Comparison of ENCODE assay signal across 17 cellular contexts in genomic region chr12:3968523-3968922, GRCh38.
DNase-seq lines count a peak whose midpoint lies in the region; ATAC-seq, FAIRE-seq and TF ChIP-seq lines count a peak whose summit lies in the region.
"Had no signal": no experiment of that assay in that cellular context is flagged by ENCODE, and none has a peak within 500 bp of the region (broad histone marks: within the 10 kb centered on the region; RNA-seq: fewer than 3 reads in every experiment).

No MANE protein-coding gene starts in this region.

- no peaks in the 10 kb centered on the region for H3K27me3 ChIP-seq in Caco-2 (replicated peaks; ENCODE audit: control insufficient read depth, insufficient read depth, low read length)
- no peaks in the 10 kb centered on the region for H3K27me3 ChIP-seq in CD4-positive, alpha-beta T cell (ENCODE audit: control insufficient read depth, insufficient read depth, low read length)
- H3K27me3 ChIP-seq: BLaER1 treated with 17β-estradiol and CSF1 and Interleukin-3, amounts not matched to agents 10 nM and 100 nM had no signal

- CTCF ChIA-PET in Caco-2 (lab: Charles Lee): interaction anchor here (0.6 to 1.0 kb wide), 3 partner anchors 69 to 309 kb away, joined by 3 to 5 read pairs (median 4); no protein-coding TSS in a partner anchor
- CTCF ChIA-PET in CD4-positive, alpha-beta T cell (lab: Charles Lee): no interaction called here

- no peak overlapping the region for H3K4me3 ChIP-seq in Caco-2 (ENCODE audit: low read depth, low read length)
- H3K4me3 ChIP-seq: BLaER1 treated with 17β-estradiol and CSF1 and Interleukin-3, amounts not matched to agents 10 nM and 100 nM; GM23248 had no signal

- POLR2A ChIA-PET in Caco-2 (lab: Charles Lee): interaction anchor here (0.6 to 1.4 kb wide), 3 partner anchors 29 to 63 kb away, joined by 3 to 6 read pairs (median 3); no protein-coding TSS in a partner anchor
- POLR2A ChIA-PET in CD4-positive, alpha-beta T cell (lab: Charles Lee): interaction anchor here (0.7 to 1.5 kb wide), 2 partner anchors 20 to 304 kb away, joined by 4 to 6 read pairs; no protein-coding TSS in a partner anchor

- ATAC-seq in T-helper 17 cell: no peak
- ATAC-seq in CD4-positive, alpha-beta T cell (ENCODE audit: poor library complexity): no peak

- intact Hi-C loops in Caco-2 (cut with micrococcal nuclease; ENCODE audit: unreplicated experiment): no loop called here
- intact Hi-C loops in CD4-positive, alpha-beta T cell (cut with DNase I, micrococcal nuclease): loop anchor here (10.0 kb wide), 2 partner anchors 214 to 306 kb away; partner anchors contain the start of genes CCND2 (in 2 of the 2) and CRACR2A (in 1 of the 2)

- no TSS peak for BruUV-seq in Caco-2 (replicated peaks; lab: Mats Ljungman, UMichigan)

- H3K27ac Mint-ChIP-seq in Caco-2 (ENCODE audit: unreplicated experiment): peak overlapping the region; percentile 71
- peak overlapping the region; percentile 6 for H3K27ac Mint-ChIP-seq in T-helper 17 cell
- no peak overlapping the region for H3K27ac Mint-ChIP-seq in osteocyte (ENCODE audit: unreplicated experiment)
- H3K27ac Mint-ChIP-seq in CD4-positive, alpha-beta T cell: no peak overlapping the region
- H3K27ac Mint-ChIP-seq: B cell had no signal

- no peak overlapping the region for H3K27ac ChIP-seq in CD4-positive, alpha-beta T cell (ENCODE audit: low read depth, low read length)
- H3K27ac ChIP-seq: BLaER1 treated with 17β-estradiol and CSF1 and Interleukin-3, amounts not matched to agents 10 nM and 100 nM; GM23248 had no signal

- TF ChIP-seq CTCF in Caco-2 (IDR thresholded peaks at IDR 0.05; ENCODE audit: insufficient read depth in 1 of 2, low read depth in 1 of 2, low read length in 1 of 2, severe bottlenecking in 1 of 2, unreplicated experiment in 1 of 2) (no peak), osteocyte (IDR thresholded peaks at IDR 0.05) (no peak)
- no peak for TF ChIP-seq CTCF in CD4-positive, alpha-beta T cell (IDR thresholded peaks at IDR 0.05)

- H3K27me3 Mint-ChIP-seq in Caco-2 (ENCODE audit: insufficient read depth, unreplicated experiment) (no peaks in the 10 kb centered on the region), T-helper 17 cell (no peaks in the 10 kb centered on the region), osteocyte (ENCODE audit: unreplicated experiment) (no peaks in the 10 kb centered on the region)
- no peaks in the 10 kb centered on the region for H3K27me3 Mint-ChIP-seq in CD4-positive, alpha-beta T cell

- FAIRE-seq in RCC 7860 (lab: Jason Lieb, UNC): no peak
- FAIRE-seq: D721Med had no signal

- peaks cover 9% of the 10 kb centered on the region for H3K9me3 Mint-ChIP-seq in Caco-2 (ENCODE audit: unreplicated experiment)
- peaks cover 6% of the 10 kb centered on the region for H3K9me3 Mint-ChIP-seq in osteocyte (ENCODE audit: unreplicated experiment)
- no peaks in the 10 kb centered on the region for H3K9me3 Mint-ChIP-seq in CD4-positive, alpha-beta T cell
- H3K9me3 Mint-ChIP-seq: CD8-positive, alpha-beta memory T cell had no signal

- H3K4me1 ChIP-seq in Caco-2: peaks cover 44% of the 10 kb centered on the region

- peak overlapping the region; percentile 18 for H3K4me3 Mint-ChIP-seq in Caco-2 (ENCODE audit: unreplicated experiment)
- H3K4me3 Mint-ChIP-seq in T-helper 17 cell: no peak overlapping the region
- no peak overlapping the region for H3K4me3 Mint-ChIP-seq in osteocyte (ENCODE audit: unreplicated experiment)
- H3K4me3 Mint-ChIP-seq in CD4-positive, alpha-beta T cell: no peak overlapping the region
- H3K4me3 Mint-ChIP-seq: B cell; CD8-positive, alpha-beta memory T cell had no signal

- H3K9me3 ChIP-seq in Caco-2: 0 out of 2 replicates have a peak, but pooled peaks cover 5% of the 10 kb centered on the region
- H3K9me3 ChIP-seq in T-helper 17 cell (ENCODE audit: control insufficient read depth, low read length, poor library complexity, severe bottlenecking): no peaks in the 10 kb centered on the region
- H3K9me3 ChIP-seq in CD4-positive, alpha-beta T cell (ENCODE audit: control insufficient read depth, low read length): no peaks in the 10 kb centered on the region

- no peaks in the 10 kb centered on the region for H3K36me3 ChIP-seq in Caco-2 (ENCODE audit: control insufficient read depth, insufficient read depth, low read length)
- H3K36me3 ChIP-seq: BLaER1 treated with 17β-estradiol and CSF1 and Interleukin-3, amounts not matched to agents 10 nM and 100 nM had no signal

- H3K36me3 Mint-ChIP-seq in Caco-2 (ENCODE audit: insufficient read depth, unreplicated experiment): peaks cover 15% of the 10 kb centered on the region
- H3K36me3 Mint-ChIP-seq in T-helper 17 cell (ENCODE audit: low read depth): no peaks in the 10 kb centered on the region
- H3K36me3 Mint-ChIP-seq in osteocyte (ENCODE audit: unreplicated experiment): no peaks in the 10 kb centered on the region
- no peaks in the 10 kb centered on the region for H3K36me3 Mint-ChIP-seq in CD4-positive, alpha-beta T cell (ENCODE audit: low read depth)
- H3K36me3 Mint-ChIP-seq: CD8-positive, alpha-beta memory T cell had no signal

- peaks cover 44% of the 10 kb centered on the region for H3K4me1 Mint-ChIP-seq in Caco-2 (ENCODE audit: low read depth, unreplicated experiment)
- H3K4me1 Mint-ChIP-seq in T-helper 17 cell: peaks cover 15% of the 10 kb centered on the region
- H3K4me1 Mint-ChIP-seq in osteocyte (ENCODE audit: unreplicated experiment): no peaks in the 10 kb centered on the region
- peaks cover 30% of the 10 kb centered on the region for H3K4me1 Mint-ChIP-seq in CD4-positive, alpha-beta T cell (ENCODE audit: low read depth)

- DNase-seq in Caco-2 (no peak), T-helper 17 cell (no peak), islet precursor cell (peak; percentile 51), osteocyte (ENCODE audit: extremely low spot score, unreplicated experiment) (peak; percentile 56), activated gamma-delta T cell treated with Interleukin-2 at 50 U/mL for 16 hours (no peak), RCC 7860 (ENCODE audit: low spot score) (no peak), DMS53 treated with DMSO at 0.1 percent for 48 hours (lab: John Stamatoyannopoulos, UW; ENCODE audit: unreplicated experiment) (no peak)
- no peak for DNase-seq in CD4-positive, alpha-beta T cell
- DNase-seq: CD8-positive, alpha-beta memory T cell; COR-L47; DMS79; GDM1; GM23248; HCEC 1CT had no signal

Comparison
In these comparisons a context has a peak if more than half of its experiments do, and no peak if none do; other contexts are left out.
1. DNase-seq: peak in islet precursor cell (single experiment) and osteocyte (single experiment); none in Caco-2 (0 of 2), T-helper 17 cell (0 of 3), CD4-positive, alpha-beta T cell (0 of 10), activated gamma-delta T cell treated with Interleukin-2 at 50 U/mL for 16 hours (single experiment), RCC 7860 (single experiment) and DMS53 treated with DMSO at 0.1 percent for 48 hours (single experiment).
2. H3K27ac Mint-ChIP-seq: peak in Caco-2 (single experiment) and T-helper 17 cell (single experiment); none in osteocyte (single experiment) and CD4-positive, alpha-beta T cell (single experiment).